15 cellular contexts compared by ENCODE assay signal in genomic region chr15:96882361-96882760, GRCh38.
DNase-seq lines count a peak whose midpoint lies in the region; ATAC-seq and TF ChIP-seq lines count a peak whose summit lies in the region.
"Had no signal": no experiment of that assay in that cellular context is flagged by ENCODE, and none has a peak within 500 bp of the region (broad histone marks: within the 10 kb centered on the region; RNA-seq: fewer than 3 reads in every experiment).

No MANE protein-coding gene starts in this region.

- no peak overlapping the region for H4K8ac ChIP-seq in mesendoderm (ENCODE audit: low read depth, low read length)

- H3K23ac ChIP-seq in mesendoderm (ENCODE audit: low read length): no peak overlapping the region

- H3K79me2 ChIP-seq in mesendoderm (ENCODE audit: control insufficient read depth, insufficient read depth, low read length): no peaks in the 10 kb centered on the region

- no peak overlapping the region for H4K5ac ChIP-seq in mesendoderm (ENCODE audit: low read length)

- H3K9me3 ChIP-seq in lower lobe of right lung: no peaks in the 10 kb centered on the region
- H3K9me3 ChIP-seq: BLaER1 treated with 17β-estradiol and CSF1 and Interleukin-3, amounts not matched to agents 10 nM and 100 nM had no signal

- H3K4me1 ChIP-seq in mesendoderm (ENCODE audit: control insufficient read depth, low read depth, low read length) (peaks cover 9% of the 10 kb centered on the region), lower lobe of right lung (no peaks in the 10 kb centered on the region)
- H3K4me1 ChIP-seq: BLaER1 treated with 17β-estradiol and CSF1 and Interleukin-3, amounts not matched to agents 10 nM and 100 nM had no signal

- no peaks in the 10 kb centered on the region for H3K36me3 ChIP-seq in mesendoderm (ENCODE audit: control insufficient read depth, insufficient read depth, low read length)
- no peaks in the 10 kb centered on the region for H3K36me3 ChIP-seq in lower lobe of right lung
- H3K36me3 ChIP-seq: BLaER1 treated with 17β-estradiol and CSF1 and Interleukin-3, amounts not matched to agents 10 nM and 100 nM had no signal

- no peak overlapping the region for H3K4me2 ChIP-seq in mesendoderm (ENCODE audit: low read length)
- H3K4me2 ChIP-seq: BLaER1 treated with 17β-estradiol and CSF1 and Interleukin-3, amounts not matched to agents 10 nM and 100 nM; GM23338 had no signal

- no peak overlapping the region for H2AK5ac ChIP-seq in mesendoderm (ENCODE audit: low read length)

- no peaks in the 10 kb centered on the region for H3K79me1 ChIP-seq in mesendoderm (ENCODE audit: low read length)

- no peak overlapping the region for H2BK5ac ChIP-seq in mesendoderm (ENCODE audit: low read length)

- no peak overlapping the region for H2BK120ac ChIP-seq in mesendoderm (ENCODE audit: low read depth, low read length)

- DNase-seq in choroid plexus epithelial cell (ENCODE audit: low read depth) (peak; percentile 20), mesendoderm (no peak), skeletal muscle cell (ENCODE audit: low read depth) (peak; percentile 29), lower lobe of right lung (no peak)
- DNase-seq: 8988T; ACHN; CD4-positive, alpha-beta T cell; DMS79; H7 had no signal

- H3K4ac ChIP-seq in mesendoderm (ENCODE audit: low read depth, low read length): no peak overlapping the region

- no peak overlapping the region for H2BK15ac ChIP-seq in mesendoderm (replicated peaks; ENCODE audit: low read depth)

- H3K27me3 ChIP-seq in mesendoderm (ENCODE audit: insufficient read depth, low read length, poor library complexity) (no peaks in the 10 kb centered on the region), lower lobe of right lung (ENCODE audit: low read depth) (no peaks in the 10 kb centered on the region)
- H3K27me3 ChIP-seq: BLaER1 treated with 17β-estradiol and CSF1 and Interleukin-3, amounts not matched to agents 10 nM and 100 nM had no signal

- intact Hi-C loops in lower lobe of right lung (cut with DNase I): no loop called here

- H3K4me3 ChIP-seq in choroid plexus epithelial cell (ENCODE audit: low read depth, low read length) (no peak overlapping the region), mesendoderm (ENCODE audit: low read length) (no peak overlapping the region), skeletal muscle cell (ENCODE audit: low read depth, low read length) (no peak overlapping the region), lower lobe of right lung (no peak overlapping the region)
- H3K4me3 ChIP-seq: BLaER1 treated with 17β-estradiol and CSF1 and Interleukin-3, amounts not matched to agents 10 nM and 100 nM; GM12878; GM23338 had no signal

- ATAC-seq in HG03565 (IDR thresholded peaks at IDR 0.05; ENCODE audit: unreplicated experiment): no peak
- ATAC-seq in GM21825 (IDR thresholded peaks at IDR 0.05; ENCODE audit: unreplicated experiment): no peak
- no peak for ATAC-seq in lower lobe of right lung
- ATAC-seq: GM12878, GM23338 had no signal

- no peak overlapping the region for H3K56ac ChIP-seq in mesendoderm (ENCODE audit: low read length)

- H3K27ac ChIP-seq in 22Rv1 (peak overlapping the region; percentile 62), mesendoderm (ENCODE audit: low read depth, low read length) (no peak overlapping the region), lower lobe of right lung (no peak overlapping the region)
- H3K27ac ChIP-seq: BLaER1 treated with 17β-estradiol and CSF1 and Interleukin-3, amounts not matched to agents 10 nM and 100 nM had no signal

- H3K18ac ChIP-seq in mesendoderm (ENCODE audit: low read length): peak overlapping the region; percentile 60

- no peak overlapping the region for H3K9ac ChIP-seq in mesendoderm (ENCODE audit: low read length)
- H3K9ac ChIP-seq: BLaER1 treated with 17β-estradiol and CSF1 and Interleukin-3, amounts not matched to agents 10 nM and 100 nM had no signal

- no peak for TF ChIP-seq CTCF in 22Rv1 (IDR thresholded peaks at IDR 0.05)
- TF ChIP-seq CTCF in choroid plexus epithelial cell (conservative IDR thresholded peaks at IDR 0.05; ENCODE audit: low read depth, low read length): no peak
- no peak for TF ChIP-seq CTCF in lower lobe of right lung (IDR thresholded peaks at IDR 0.05)

- WGBS in mesendoderm (ENCODE audit: extremely low coverage, insufficient coverage, low lambda C conversion rate): no CpG with 5 or more reads among the region's 3 CpGs

Comparison
In these comparisons a context has a peak if more than half of its experiments do, and no peak if none do; other contexts are left out.
1. DNase-seq: peak in choroid plexus epithelial cell (single experiment) and skeletal muscle cell (single experiment); none in mesendoderm (single experiment) and lower lobe of right lung (single experiment).